9 cellular contexts compared by ENCODE assay signal in genomic region chr11:31815743-31816466, GRCh38. TPM values are rescaled to one million over a fixed set of nuclear protein-coding genes. Genes with fewer than 3 reads are reported as not detected.
DNase-seq lines count a peak whose midpoint lies in the region; ATAC-seq, FAIRE-seq and TF ChIP-seq lines count a peak whose summit lies in the region.
"Had no signal": no experiment of that assay in that cellular context is flagged by ENCODE, and none has a peak within 500 bp of the region (broad histone marks: within the 10 kb centered on the region; RNA-seq: fewer than 3 reads in every experiment).

No MANE protein-coding gene starts in this region.

- H3K36me3 ChIP-seq in endothelial cell of umbilical vein (ENCODE audit: control insufficient read depth in 2 of 2, extremely low read depth in 1 of 2, insufficient read depth in 2 of 2, low read length in 2 of 2), result no peaks in the 10 kb centered on the region
- H3K36me3 ChIP-seq in aorta (ENCODE audit: control insufficient read depth in 1 of 2, insufficient read depth in 2 of 2, low read length in 1 of 2), result no peaks in the 10 kb centered on the region

- H3K9ac ChIP-seq in endothelial cell of umbilical vein (replicated peaks; ENCODE audit: extremely low read depth, insufficient read depth, low read length), result no peak overlapping the region

- no peak for TF ChIP-seq POLR2A in endothelial cell of umbilical vein (IDR thresholded peaks at IDR 0.05; ENCODE audit: low read depth, low read length)

- H3K4me1 ChIP-seq in endothelial cell of umbilical vein (ENCODE audit: control insufficient read depth, extremely low read depth, insufficient read depth, low read length) (peaks cover 2% of the 10 kb centered on the region), aorta (ENCODE audit: control insufficient read depth in 1 of 2, insufficient read depth in 2 of 2, low read length in 2 of 2) (peaks cover 0 to 3% of the 10 kb centered on the region in 2 donors)

- H2AFZ ChIP-seq in endothelial cell of umbilical vein (ENCODE audit: low read depth, low read length), result no peak overlapping the region

- FAIRE-seq in endothelial cell of umbilical vein (lab: Jason Lieb, UNC), result no peak

- no peak overlapping the region for H3K4me2 ChIP-seq in endothelial cell of umbilical vein (ENCODE audit: insufficient read depth, low read length)

- H3K9me3 ChIP-seq in endothelial cell of umbilical vein (replicated peaks; ENCODE audit: control insufficient read depth, insufficient read depth, low read length), result no peaks in the 10 kb centered on the region
- no peaks in the 10 kb centered on the region for H3K9me3 ChIP-seq in aorta (ENCODE audit: control insufficient read depth, low read length)

- H3K79me2 ChIP-seq in endothelial cell of umbilical vein (ENCODE audit: control insufficient read depth, insufficient read depth, low read length), result no peaks in the 10 kb centered on the region

- H3K27me3 ChIP-seq in endothelial cell of umbilical vein (ENCODE audit: control insufficient read depth in 2 of 2, insufficient read depth in 2 of 2, low read length in 2 of 2) (peaks cover 92 to 99% of the 10 kb centered on the region in 2 experiments), aorta (ENCODE audit: control insufficient read depth in 1 of 2, insufficient read depth in 2 of 2, low read length in 1 of 2) (peaks cover 0 to 2% of the 10 kb centered on the region in 2 donors)

- no peaks in the 10 kb centered on the region for H3K9me1 ChIP-seq in endothelial cell of umbilical vein (replicated peaks; ENCODE audit: control insufficient read depth, extremely low read depth, insufficient read depth, low read length)

- peak; percentile 35 for DNase-seq in NCI-H748 (lab: John Stamatoyannopoulos, UW; ENCODE audit: unreplicated experiment)
- DNase-seq in NCI-H748 treated with DMSO at 0.1 percent for 48 hours (lab: John Stamatoyannopoulos, UW), result no peak
- DNase-seq in RPMI7951 (ENCODE audit: low read depth), result peak; percentile 43
- no peak for DNase-seq in endothelial cell of umbilical vein (ENCODE audit: low read depth, low spot score)
- no peak for DNase-seq in skeletal muscle cell (ENCODE audit: low read depth)
- no peak for DNase-seq in aorta

- H4K20me1 ChIP-seq in endothelial cell of umbilical vein (replicated peaks; ENCODE audit: control insufficient read depth, extremely low read depth, insufficient read depth, low read length), result no peaks in the 10 kb centered on the region

- TF ChIP-seq CTCF in endothelial cell of umbilical vein (IDR thresholded peaks at IDR 0.05; ENCODE audit: extremely low read depth in 1 of 2, insufficient read depth in 1 of 2, low read depth in 1 of 2, low read length in 2 of 2), result no peak

- H3K27ac ChIP-seq in endothelial cell of umbilical vein (ENCODE audit: insufficient read depth, low read depth, low read length), result no peak overlapping the region
- H3K27ac ChIP-seq in aorta (ENCODE audit: low read depth in 1 of 2, low read length in 2 of 2), result no peak overlapping the region

- no TSS peak for BruUV-seq in endothelial cell of umbilical vein (replicated peaks; lab: Mats Ljungman, UMichigan)

- dilution Hi-C loops in endothelial cell of umbilical vein (cut with MboI; ENCODE audit: extremely low pct_ligation_motif_present, low sequenced_read_pairs), result no loop called here

- POLR2A ChIA-PET in endothelial cell of umbilical vein (lab: Charles Lee), result no interaction called here

- 2 to 4% methylated on average over 50 to 55 of the region's 55 CpGs for WGBS in aorta, 2 donors

- ATAC-seq in HG03432 (IDR thresholded peaks at IDR 0.05; ENCODE audit: unreplicated experiment) (no peak), GM19455 (IDR thresholded peaks at IDR 0.05; ENCODE audit: unreplicated experiment) (no peak), aorta (ENCODE audit: low FRiP score) (no peak)

- intact Hi-C loops in endothelial cell of umbilical vein (cut with micrococcal nuclease) (loop anchor here (10.0 kb wide), 1 partner anchor 789 kb away; no protein-coding TSS in a partner anchor), aorta (cut with DNase I) (no loop called here)

- CTCF ChIA-PET in endothelial cell of umbilical vein (lab: Charles Lee), result no interaction called here

- H3K4me3 ChIP-seq in endothelial cell of umbilical vein (replicated peaks in 1 of 3; ENCODE audit: insufficient read depth in 1 of 3, low read depth in 1 of 3, low read length in 3 of 3) (no peak overlapping the region), skeletal muscle cell (ENCODE audit: low read depth, low read length) (peak overlapping the region; percentile 25), aorta (ENCODE audit: low read length in 2 of 2) (peak overlapping the region in 1 of 2 donors; percentile 23)

TF ChIP-seq in endothelial cell of umbilical vein, 7 proteins besides CTCF, POLR2A, EP300 and RAD21:
- TF ChIP-seq MYC (IDR thresholded peaks at IDR 0.05; ENCODE audit: low read depth, low read length) (no peak), EZH2 (IDR thresholded peaks at IDR 0.05; ENCODE audit: borderline replicate concordance, low read depth, low read length, severe bottlenecking) (peak; percentile 71)

RNA-seq across cellular contexts. Expression of gene PAX6, which starts 4.8 kb away (rescaled TPM):
- total RNA-seq in RPMI7951 (2014; rRNA removed; shearing (Covaris generic)), result 22.3 and 29.2 TPM in 2 replicates
- total RNA-seq in endothelial cell of umbilical vein (not detected in 2 replicates), aorta (under 1 TPM in 1 of 2 donors, not detected in 1; 0.23 TPM)
- polyA plus RNA-seq in endothelial cell of umbilical vein (not detected in 2 replicates), aorta (under 1 TPM in 1 of 2 donors, not detected in 1; 0.38 TPM)
- 0.04 and 0.10 TPM in 2 replicates for polyA plus RNA-seq in endothelial cell of umbilical vein (2011; cell fraction: cytosol; rRNA removed)
- polyA plus RNA-seq in endothelial cell of umbilical vein (2011; cell fraction: nucleus; rRNA removed), result not detected in 2 replicates
- not detected in 2 replicates for polyA plus RNA-seq in endothelial cell of umbilical vein (2012)
- polyA minus RNA-seq in endothelial cell of umbilical vein, result 0.91 TPM in 1 of 2 replicates, not detected in the other
- 3.7 TPM for polyA minus RNA-seq in endothelial cell of umbilical vein (2011; cell fraction: cytosol; rRNA and poly(A)+ RNA removed)
- polyA minus RNA-seq in endothelial cell of umbilical vein (2011; cell fraction: nucleus; rRNA and poly(A)+ RNA removed), result not detected in 2 replicates
- polyA plus RNA-seq: AG04450 had no signal

Comparison
In these comparisons a context has a peak if more than half of its experiments do, and no peak if none do; other contexts are left out.
1. DNase-seq: peak in NCI-H748 (single experiment) and RPMI7951 (single experiment); none in NCI-H748 treated with DMSO at 0.1 percent for 48 hours (single experiment), endothelial cell of umbilical vein (single experiment), skeletal muscle cell (single experiment) and aorta (0 of 2).
2. RNA of gene PAX6, which starts 4.8 kb away (total RNA-seq): 22.3 to 29.2 TPM in RPMI7951; 0.23 TPM in aorta and not detected in endothelial cell of umbilical vein; every median in the first group is over 10 times any median in the second.